12 cellular contexts compared by ENCODE assay signal in genomic region chr4:57854748-57855147, GRCh38.
DNase-seq lines count a peak whose midpoint lies in the region; ATAC-seq and TF ChIP-seq lines count a peak whose summit lies in the region.
"Had no signal": no experiment of that assay in that cellular context is flagged by ENCODE, and none has a peak within 500 bp of the region (broad histone marks: within the 10 kb centered on the region; RNA-seq: fewer than 3 reads in every experiment).

No MANE protein-coding gene starts in this region.

- H3K4me2 ChIP-seq in PC-3 (ENCODE audit: low read length) = peak overlapping the region; percentile 60
- no peak overlapping the region for H3K4me2 ChIP-seq in trophoblast cell (ENCODE audit: low read length)

- ATAC-seq in GM19324 (IDR thresholded peaks at IDR 0.05; ENCODE audit: low FRiP score, unreplicated experiment) = peak; percentile 83
- ATAC-seq in HG02798 (IDR thresholded peaks at IDR 0.05; ENCODE audit: poor library complexity, unreplicated experiment) = peak; percentile 85
- ATAC-seq in PC-3 = no peak
- ATAC-seq in GM21447 (IDR thresholded peaks at IDR 0.05; ENCODE audit: unreplicated experiment) = no peak
- ATAC-seq: activated naive CD8-positive, alpha-beta T cell treated with anti-CD3 and anti-CD28 coated beads, Interleukin-2, amount 50 U/mL, for 24 hours had no signal

- CTCF ChIA-PET in PC-3 (lab: Charles Lee) = no interaction called here

- intact Hi-C loops in PC-3 (cut with micrococcal nuclease) = no loop called here

- POLR2A ChIA-PET in PC-3 (lab: Charles Lee; ENCODE audit: unreplicated experiment) = no interaction called here

- H3K27ac ChIP-seq in PC-3 (ENCODE audit: low read length) (no peak overlapping the region), trophoblast cell (ENCODE audit: low read depth, low read length) (no peak overlapping the region)
- H3K27ac ChIP-seq: testis had no signal

- H3K9me2 ChIP-seq in PC-3 (replicated peaks; ENCODE audit: low read length) = no peaks in the 10 kb centered on the region

- H4K8ac ChIP-seq in trophoblast cell (ENCODE audit: low read depth, low read length) = no peak overlapping the region

- H4K12ac ChIP-seq in trophoblast cell (ENCODE audit: low read depth, low read length) = no peak overlapping the region

- H3K4me1 ChIP-seq in PC-3 (ENCODE audit: insufficient read depth, low read length) (no peaks in the 10 kb centered on the region), trophoblast cell (ENCODE audit: control insufficient read depth in 1 of 2, insufficient read depth in 2 of 2, low read length in 2 of 2) (no peaks in the 10 kb centered on the region)
- H3K4me1 ChIP-seq: testis had no signal

- no peak overlapping the region for H3K14ac ChIP-seq in trophoblast cell (ENCODE audit: low read length)

- no peaks in the 10 kb centered on the region for H3F3A ChIP-seq in PC-3 (ENCODE audit: low read length, unreplicated experiment)

- 0 out of 2 replicates have a peak, but pooled peaks cover 4% of the 10 kb centered on the region for H3K9me3 ChIP-seq in PC-3 (ENCODE audit: low read length)
- H3K9me3 ChIP-seq in trophoblast cell (ENCODE audit: insufficient read depth, low read depth, low read length) = no peaks in the 10 kb centered on the region
- H3K9me3 ChIP-seq: testis had no signal

- no peaks in the 10 kb centered on the region for H3K79me1 ChIP-seq in trophoblast cell (ENCODE audit: low read length)

- H3K4me3 ChIP-seq in PC-3 (ENCODE audit: low read length) (peak overlapping the region; percentile 30; the same call in 1 of the 2 replicates), trophoblast cell (ENCODE audit: low read depth, low read length) (no peak overlapping the region)
- H3K4me3 ChIP-seq: testis had no signal

- no peak overlapping the region for H3K18ac ChIP-seq in trophoblast cell (ENCODE audit: low read length)

- H2AK5ac ChIP-seq in trophoblast cell (ENCODE audit: low read length) = no peak overlapping the region

- no peak overlapping the region for H2BK120ac ChIP-seq in trophoblast cell (ENCODE audit: insufficient read depth, low read length, poor library complexity)

- no peaks in the 10 kb centered on the region for H4K20me1 ChIP-seq in PC-3 (ENCODE audit: low read length)

- no peak overlapping the region for H2AFZ ChIP-seq in PC-3 (ENCODE audit: low read length)
- H2AFZ ChIP-seq in trophoblast cell (ENCODE audit: insufficient read depth, low read length, poor library complexity) = no peak overlapping the region

- no peak overlapping the region for H2BK5ac ChIP-seq in trophoblast cell (ENCODE audit: low read depth, low read length, poor library complexity)

- no peak for TF ChIP-seq CTCF in PC-3 (conservative IDR thresholded peaks at IDR 0.05; ENCODE audit: low read depth, low read length)

- H3K27me3 ChIP-seq in PC-3 (ENCODE audit: low read length) = no peaks in the 10 kb centered on the region
- H3K27me3 ChIP-seq in trophoblast cell (ENCODE audit: insufficient read depth, low read length) = no peaks in the 10 kb centered on the region
- H3K27me3 ChIP-seq: testis had no signal

- no CpG with 5 or more reads among the region's 3 CpGs for WGBS in trophoblast cell (ENCODE audit: extremely low coverage, insufficient coverage, insufficient read length)

- no peak overlapping the region for H3K4ac ChIP-seq in trophoblast cell (ENCODE audit: low read depth, low read length)

- H2BK12ac ChIP-seq in trophoblast cell (ENCODE audit: low read length) = no peak overlapping the region

- no peak overlapping the region for H3K23ac ChIP-seq in trophoblast cell (ENCODE audit: low read length)

- H3K9ac ChIP-seq in PC-3 (ENCODE audit: low read length) (no peak overlapping the region), trophoblast cell (ENCODE audit: low read length) (no peak overlapping the region)

- no peaks in the 10 kb centered on the region for H3K79me2 ChIP-seq in PC-3 (ENCODE audit: low read length)
- H3K79me2 ChIP-seq in trophoblast cell (ENCODE audit: control insufficient read depth, insufficient read depth, low read length, poor library complexity) = no peaks in the 10 kb centered on the region

- no TSS peak for BruUV-seq in PC-3 (replicated peaks; lab: Mats Ljungman, UMichigan)

- H3K36me3 ChIP-seq in PC-3 (ENCODE audit: low read depth, low read length) (no peaks in the 10 kb centered on the region), trophoblast cell (ENCODE audit: control insufficient read depth in 1 of 2, insufficient read depth in 2 of 2, low read length in 2 of 2) (no peaks in the 10 kb centered on the region)

- H4K91ac ChIP-seq in trophoblast cell (ENCODE audit: low read depth, low read length) = no peak overlapping the region

- DNase-seq in PC-3 (no peak), trophoblast cell (peak; percentile 7 to 72), COR-L47 (lab: John Stamatoyannopoulos, UW) (no peak)
- no peak for DNase-seq in stimulated activated naive CD4-positive, alpha-beta T cell (lab: John Stamatoyannopoulos, UW)
- DNase-seq: activated CD4-positive, alpha-beta memory T cell treated with anti-CD3 and anti-CD28 coated beads, Interleukin-2, amount 10 ng/mL, durations not matched to agents 7 days and 5 days; activated naive CD8-positive, alpha-beta T cell treated with anti-CD3 and anti-CD28 coated beads, Interleukin-2, amount 50 U/mL, for 24 hours; NCI-H2029 treated with DMSO at 0.1 percent for 48 hours; stimulated activated CD4-positive, alpha-beta T cell treated with anti-CD3 and anti-CD28 coated beads, Interleukin-2, amount 100 ng/mL, for 48 hours; testis had no signal

Comparison
In these comparisons a context has a peak if more than half of its experiments do, and no peak if none do; other contexts are left out.
1. ATAC-seq: peak in GM19324 (single experiment) and HG02798 (single experiment); none in PC-3 (single experiment) and GM21447 (single experiment).
2. DNase-seq: peak in trophoblast cell (2 of 2); none in PC-3 (single experiment), stimulated activated naive CD4-positive, alpha-beta T cell (0 of 6) and COR-L47 (single experiment).